ENCODE assay signal across 20 cellular contexts in genomic region chr12:42666671-42667243, GRCh38.
A peak's percentile ranks its signal among the peaks of the same experiment; 100 is the strongest.
DNase-seq lines count a peak whose midpoint lies in the region; TF ChIP-seq lines count a peak whose summit lies in the region.
"Had no signal": no experiment of that assay in that cellular context is flagged by ENCODE, and none has a peak within 500 bp of the region (broad histone marks: within the 10 kb centered on the region; RNA-seq: fewer than 3 reads in every experiment).

No MANE protein-coding gene starts in this region.

- DNase-seq in H9 = peak; percentile 56
- DNase-seq in NCI-H69 (lab: John Stamatoyannopoulos, UW) = peak; percentile 84
- DNase-seq in endodermal cell = peak; percentile 73
- DNase-seq in mesendoderm = no peak
- DNase-seq in activated naive CD4-positive, alpha-beta T cell treated with Interleukin-2 at 50 U/mL for 16 hours = no peak
- no peak for DNase-seq in inferior parietal cortex (ENCODE audit: extremely low spot score)
- DNase-seq in coronary artery (ENCODE audit: low spot score) = no peak
- DNase-seq: activated CD4-positive, alpha-beta T cell treated with anti-CD3 and anti-CD28 coated beads, Interleukin-2, amount 50 U/mL, for 1 hour; activated CD8-positive, alpha-beta memory T cell treated with anti-CD3 and anti-CD28 coated beads, Interleukin-2, amount 50 U/mL, for 48 hours; activated effector memory CD4-positive, alpha-beta T cell treated with Interleukin-2 at 50 U/mL for 16 hours; CD8-positive, alpha-beta memory T cell; DND-41; esophagus squamous epithelium; NCI-H187 treated with DMSO at 0.1 percent for 48 hours; NCI-H446; pancreas; Right ventricle myocardium superior; stimulated activated CD4-positive, alpha-beta T cell treated with anti-CD3 and anti-CD28 coated beads, Interleukin-1b, Interleukin-23, amount 100 ng/mL, for 48 hours; transverse colon had no signal

- H3K4ac ChIP-seq in H9 (ENCODE audit: low read depth, low read length) (no peak overlapping the region), mesendoderm (ENCODE audit: low read depth, low read length) (no peak overlapping the region)

- no peak for TF ChIP-seq CTCF in H9 (conservative IDR thresholded peaks at IDR 0.05)
- TF ChIP-seq CTCF in endodermal cell (conservative IDR thresholded peaks at IDR 0.05) = no peak
- TF ChIP-seq CTCF in coronary artery (IDR thresholded peaks at IDR 0.05) = no peak

- H3K27me3 ChIP-seq in H9 (ENCODE audit: insufficient read depth, low read length) = no peaks in the 10 kb centered on the region
- no peaks in the 10 kb centered on the region for H3K27me3 ChIP-seq in endodermal cell (ENCODE audit: control insufficient read depth, insufficient read depth, low read length, poor library complexity, severe bottlenecking)
- no peaks in the 10 kb centered on the region for H3K27me3 ChIP-seq in mesendoderm (ENCODE audit: insufficient read depth, low read length, poor library complexity)
- H3K27me3 ChIP-seq: esophagus squamous epithelium, pancreas, transverse colon had no signal

- H3K4me3 ChIP-seq in endodermal cell (ENCODE audit: low read length) (no peak overlapping the region), mesendoderm (ENCODE audit: low read length) (no peak overlapping the region), coronary artery (no peak overlapping the region)
- H3K4me3 ChIP-seq: esophagus squamous epithelium, pancreas, transverse colon had no signal

- H3K56ac ChIP-seq in H9 (ENCODE audit: insufficient read length, low read depth, low read length) = no peak overlapping the region
- no peak overlapping the region for H3K56ac ChIP-seq in mesendoderm (ENCODE audit: low read length)

- H2AFZ ChIP-seq in H9 (ENCODE audit: low read length) = no peak overlapping the region

- H3K36me3 ChIP-seq in endodermal cell (ENCODE audit: control insufficient read depth, insufficient read depth, low read length) = no peaks in the 10 kb centered on the region
- H3K36me3 ChIP-seq in mesendoderm (ENCODE audit: control insufficient read depth, insufficient read depth, low read length) = no peaks in the 10 kb centered on the region
- H3K36me3 ChIP-seq: esophagus squamous epithelium, pancreas, transverse colon had no signal

- H3K27ac Mint-ChIP-seq in H9 (peak overlapping the region in 1 of 3 experiments; percentile 78; a peak in 2 of 7 replicates), endodermal cell (no peak overlapping the region)
- H3K27ac Mint-ChIP-seq: CD8-positive, alpha-beta memory T cell; stimulated activated naive CD8-positive, alpha-beta T cell treated with anti-CD3 and anti-CD28 coated beads, Interleukin-15, Interleukin-2, amounts not matched to agents 100 ng/mL and 50 ng/mL, for 24 hours had no signal

- H3K4me3 Mint-ChIP-seq in H9 (no peak overlapping the region), endodermal cell (no peak overlapping the region)
- H3K4me3 Mint-ChIP-seq: CD8-positive, alpha-beta memory T cell; stimulated activated naive CD8-positive, alpha-beta T cell treated with anti-CD3 and anti-CD28 coated beads, Interleukin-15, Interleukin-2, amounts not matched to agents 100 ng/mL and 50 ng/mL, for 24 hours had no signal

- no peaks in the 10 kb centered on the region for H4K20me1 ChIP-seq in H9 (ENCODE audit: control insufficient read depth, insufficient read depth, insufficient read length)

- H3K23me2 ChIP-seq in H9 (ENCODE audit: insufficient read length, low read depth, low read length, poor library complexity, severe bottlenecking) = no peaks in the 10 kb centered on the region

- peaks cover 0 to 1% of the 10 kb centered on the region in 2 experiments; a peak in 1 of 5 replicates for H3K9me3 Mint-ChIP-seq in H9
- no peaks in the 10 kb centered on the region for H3K9me3 Mint-ChIP-seq in endodermal cell
- H3K9me3 Mint-ChIP-seq: stimulated activated naive CD8-positive, alpha-beta T cell treated with anti-CD3 and anti-CD28 coated beads, Interleukin-15, Interleukin-2, amounts not matched to agents 100 ng/mL and 50 ng/mL, for 24 hours had no signal

- H2AK5ac ChIP-seq in H9 (ENCODE audit: insufficient read length, low read length) (no peak overlapping the region), mesendoderm (ENCODE audit: low read length) (no peak overlapping the region)

- H2BK15ac ChIP-seq in H9 (ENCODE audit: low read depth, low read length) (no peak overlapping the region), mesendoderm (replicated peaks; ENCODE audit: low read depth) (no peak overlapping the region)

- H2BK5ac ChIP-seq in H9 (ENCODE audit: insufficient read length, low read length) (no peak overlapping the region), mesendoderm (ENCODE audit: low read length) (peak overlapping the region; percentile 25)

- no peak overlapping the region for H2BK120ac ChIP-seq in H9 (ENCODE audit: low read depth, low read length, poor library complexity, severe bottlenecking)
- no peak overlapping the region for H2BK120ac ChIP-seq in mesendoderm (ENCODE audit: low read depth, low read length)

- H3K18ac ChIP-seq in H9 (ENCODE audit: insufficient read length, low read depth, low read length) (no peak overlapping the region), mesendoderm (ENCODE audit: low read length) (no peak overlapping the region)

- no peak overlapping the region for H2BK12ac ChIP-seq in H9 (ENCODE audit: insufficient read length, low read depth, low read length)

- H3T11ph ChIP-seq in H9 (ENCODE audit: low read length) = no peak overlapping the region

- H4K5ac ChIP-seq in H9 (ENCODE audit: insufficient read length, low read depth, low read length) (no peak overlapping the region), mesendoderm (ENCODE audit: low read length) (no peak overlapping the region)

- H3K27me3 Mint-ChIP-seq in H9 (ENCODE audit: low read depth) (no peaks in the 10 kb centered on the region; the same call in 1 of the 2 replicates), endodermal cell (ENCODE audit: insufficient read depth) (no peaks in the 10 kb centered on the region)
- H3K27me3 Mint-ChIP-seq: CD8-positive, alpha-beta memory T cell; stimulated activated naive CD8-positive, alpha-beta T cell treated with anti-CD3 and anti-CD28 coated beads, Interleukin-15, Interleukin-2, amounts not matched to agents 100 ng/mL and 50 ng/mL, for 24 hours had no signal

- H3K4me1 ChIP-seq in H9 (ENCODE audit: insufficient read depth, low read length) (peaks cover 4% of the 10 kb centered on the region; the same call in 1 of the 2 replicates), endodermal cell (ENCODE audit: control insufficient read depth, insufficient read depth, low read length) (peaks cover 4% of the 10 kb centered on the region), mesendoderm (ENCODE audit: control insufficient read depth, low read depth, low read length) (peaks cover 2% of the 10 kb centered on the region)
- H3K4me1 ChIP-seq: esophagus squamous epithelium, pancreas, transverse colon had no signal

- no peak overlapping the region for H2BK20ac ChIP-seq in H9 (ENCODE audit: low read depth, low read length, poor library complexity, severe bottlenecking)

- H3K23ac ChIP-seq in H9 (ENCODE audit: insufficient read length, low read depth, low read length) (no peak overlapping the region), mesendoderm (ENCODE audit: low read length) (no peak overlapping the region)

- H3K4me2 ChIP-seq in H9 (ENCODE audit: insufficient read depth, insufficient read length, low read length) = no peak overlapping the region
- H3K4me2 ChIP-seq in mesendoderm (ENCODE audit: low read length) = no peak overlapping the region

- H4K8ac ChIP-seq in H9 (replicated peaks; ENCODE audit: insufficient read length, low read depth, low read length) (no peak overlapping the region), mesendoderm (ENCODE audit: low read depth, low read length) (no peak overlapping the region)

- H3K4me1 Mint-ChIP-seq in H9 = peaks cover 39 to 43% of the 10 kb centered on the region in 2 experiments
- H3K4me1 Mint-ChIP-seq in endodermal cell = peaks cover 24% of the 10 kb centered on the region
- H3K4me1 Mint-ChIP-seq: CD8-positive, alpha-beta memory T cell had no signal

- H3K79me1 ChIP-seq in H9 (ENCODE audit: insufficient read depth, low read depth, low read length, poor library complexity, severe bottlenecking) = no peaks in the 10 kb centered on the region
- H3K79me1 ChIP-seq in mesendoderm (ENCODE audit: low read length) = no peaks in the 10 kb centered on the region

- no peaks in the 10 kb centered on the region for H3K9me3 ChIP-seq in H9 (ENCODE audit: control insufficient read depth, low read depth, low read length)
- no peaks in the 10 kb centered on the region for H3K9me3 ChIP-seq in endodermal cell (ENCODE audit: control insufficient read depth, low read length)
- H3K9me3 ChIP-seq: esophagus squamous epithelium, pancreas, transverse colon had no signal

- H3K36me3 Mint-ChIP-seq in H9 (ENCODE audit: insufficient read depth in 1 of 3, low read depth in 3 of 3) (peaks cover 0 to 1% (median 0%) of the 10 kb centered on the region in 3 experiments; a peak in 2 of 7 replicates), endodermal cell (ENCODE audit: low read depth) (no peaks in the 10 kb centered on the region)
- H3K36me3 Mint-ChIP-seq: CD8-positive, alpha-beta memory T cell had no signal

- H3K27ac ChIP-seq in H9 (ENCODE audit: insufficient read length, low read depth, low read length) = no peak overlapping the region
- H3K27ac ChIP-seq in endodermal cell (ENCODE audit: low read depth, low read length) = no peak overlapping the region
- no peak overlapping the region for H3K27ac ChIP-seq in mesendoderm (ENCODE audit: low read depth, low read length)
- no peak overlapping the region for H3K27ac ChIP-seq in coronary artery
- H3K27ac ChIP-seq: esophagus squamous epithelium, pancreas, transverse colon had no signal

- H3K79me2 ChIP-seq in H9 (ENCODE audit: insufficient read depth, low read length) = no peaks in the 10 kb centered on the region
- no peaks in the 10 kb centered on the region for H3K79me2 ChIP-seq in mesendoderm (ENCODE audit: control insufficient read depth, insufficient read depth, low read length)

- H3K9ac ChIP-seq in H9 (ENCODE audit: extremely low read depth, insufficient read length, low read length) = no peak overlapping the region
- H3K9ac ChIP-seq in endodermal cell (ENCODE audit: extremely low read depth, low read length, poor library complexity, severe bottlenecking) = no peak overlapping the region
- no peak overlapping the region for H3K9ac ChIP-seq in mesendoderm (ENCODE audit: low read length)

- no peak overlapping the region for H3K14ac ChIP-seq in H9 (ENCODE audit: insufficient read depth, low read length)

- no CpG with 5 or more reads among the region's 5 CpGs for WGBS in H9 (ENCODE audit: extremely low coverage, insufficient read length, low lambda C conversion rate)
- WGBS in endodermal cell (ENCODE audit: insufficient coverage in 1 of 2, insufficient read length in 1 of 2), 2 experiments = 71 to 74% methylated on average over 5 of the region's 5 CpGs
- no CpG with 5 or more reads among the region's 5 CpGs for WGBS in mesendoderm (ENCODE audit: extremely low coverage, insufficient coverage, low lambda C conversion rate)

- no peak overlapping the region for H4K91ac ChIP-seq in H9 (ENCODE audit: insufficient read length, low read depth, low read length)

Comparison
In these comparisons a context has a peak if more than half of its experiments do, and no peak if none do; other contexts are left out.
1. DNase-seq: peak in H9 (single experiment), NCI-H69 (single experiment) and endodermal cell (single experiment); none in mesendoderm (single experiment), activated naive CD4-positive, alpha-beta T cell treated with Interleukin-2 at 50 U/mL for 16 hours (single experiment), inferior parietal cortex (single experiment) and coronary artery (single experiment).